In the genomic region with DNA sequence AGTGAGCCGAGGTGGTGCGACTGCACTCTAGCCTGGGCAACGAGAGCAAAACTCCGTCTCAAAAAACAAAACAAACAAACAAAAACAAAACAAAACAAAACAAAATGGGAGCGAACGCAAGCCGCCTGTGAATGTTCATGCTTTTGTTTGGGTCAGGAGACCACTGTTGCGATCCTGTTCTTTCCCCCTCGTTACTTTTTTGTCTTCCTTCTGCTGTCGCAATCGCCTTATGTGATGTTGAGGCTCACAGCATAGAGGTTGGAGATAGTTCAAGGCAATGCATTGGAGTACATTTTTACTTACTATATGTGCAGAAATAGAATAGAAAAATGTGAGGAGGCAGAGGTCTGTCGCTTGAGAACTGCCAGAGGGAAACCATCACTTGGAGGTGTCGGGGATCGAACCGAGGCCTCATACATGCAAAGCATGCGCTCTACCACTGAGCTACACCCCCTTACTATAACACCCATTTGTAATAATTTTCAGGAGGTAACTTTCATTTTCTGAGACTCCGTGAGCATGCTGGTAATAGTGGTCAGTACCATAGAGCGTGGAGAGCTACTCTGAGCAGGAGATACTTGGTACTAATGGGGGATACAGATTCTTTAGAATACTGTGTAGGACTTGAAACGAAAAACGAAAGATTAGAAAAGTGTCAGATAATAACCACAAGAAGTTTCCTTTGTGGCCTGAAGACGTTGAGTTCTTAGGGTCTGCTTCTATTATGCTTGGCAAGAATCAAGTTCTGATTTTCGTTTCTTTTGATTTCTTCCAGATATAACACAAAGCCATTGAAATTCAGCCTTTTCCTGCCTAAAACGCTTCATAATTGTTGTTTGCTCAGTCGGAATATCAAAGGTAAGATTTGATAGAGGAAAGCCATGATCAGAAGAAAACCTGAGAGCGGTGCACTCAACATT, we compare ENCODE assay signal across 9 cellular contexts.
DNase-seq lines count a peak whose midpoint lies in the region; ATAC-seq and TF ChIP-seq lines count a peak whose summit lies in the region.
"Had no signal": no experiment of that assay in that cellular context is flagged by ENCODE, and none has a peak within 500 bp of the region (broad histone marks: within the 10 kb centered on the region; RNA-seq: fewer than 3 reads in every experiment).

No MANE protein-coding gene starts in this region.

- no peaks in the 10 kb centered on the region for H4K20me1 ChIP-seq in SK-N-SH (ENCODE audit: insufficient read depth)

- H3K36me3 ChIP-seq in GM06990 (ENCODE audit: control insufficient read depth, insufficient read depth, low read length) (no peaks in the 10 kb centered on the region), SK-N-SH (replicated peaks in 1 of 2; ENCODE audit: control insufficient read depth in 1 of 2, insufficient read depth in 2 of 2, low read length in 1 of 2) (no peaks in the 10 kb centered on the region), iPS DF 6.9 (ENCODE audit: control insufficient read depth, insufficient read depth, low read length) (no peaks in the 10 kb centered on the region), Peyer's patch (no peaks in the 10 kb centered on the region)

- no peak overlapping the region; the same call in 1 of the 2 replicates for H2AFZ ChIP-seq in SK-N-SH (ENCODE audit: low read depth)

- TF ChIP-seq CTCF in GM06990 (IDR thresholded peaks at IDR 0.05; ENCODE audit: insufficient read depth, low read length, poor library complexity, severe bottlenecking) (no peak), SK-N-SH (IDR thresholded peaks at IDR 0.05) (no peak), Peyer's patch (IDR thresholded peaks at IDR 0.05) (no peak)

- DNase-seq in GM06990 (ENCODE audit: extremely low read depth, insufficient read length) (peak; percentile 72), HK-2 (ENCODE audit: unreplicated experiment) (peak; percentile 37), SK-N-SH (no peak), iPS DF 6.9 (ENCODE audit: low read depth, low spot score) (no peak), left colon (no peak), Peyer's patch (no peak)
- DNase-seq in stimulated activated naive CD4-positive, alpha-beta T cell treated with Interleukin-2 at 50 U/mL for 16 hours (lab: John Stamatoyannopoulos, UW) = no peak

- peak overlapping the region; percentile 17 for H3K4me2 ChIP-seq in SK-N-SH

- POLR2A ChIA-PET in SK-N-SH (lab: Yijun Ruan, JAX) = no interaction called here

- intact Hi-C loops in left colon (cut with DNase I, micrococcal nuclease) = no loop called here

- peaks cover 7% of the 10 kb centered on the region for H3F3A ChIP-seq in SK-N-SH (replicated peaks; ENCODE audit: insufficient read depth)

- no peak for TF ChIP-seq EP300 in SK-N-SH (IDR thresholded peaks at IDR 0.05; ENCODE audit: borderline replicate concordance in 1 of 2, low read depth in 1 of 2, low read length in 1 of 2)

- WGBS in SK-N-SH (ENCODE audit: low lambda C conversion rate) = 11% methylated on average over 25 of the region's 25 CpGs
- no CpG with 5 or more reads among the region's 25 CpGs for WGBS in iPS DF 6.9 (ENCODE audit: insufficient coverage, insufficient read length)

- no peaks in the 10 kb centered on the region for H3K79me2 ChIP-seq in SK-N-SH (ENCODE audit: insufficient read depth)

- H3K4me1 ChIP-seq in SK-N-SH (ENCODE audit: control insufficient read depth in 1 of 2, insufficient read depth in 2 of 2, low read depth in 1 of 2, low read length in 1 of 2) (no peaks in the 10 kb centered on the region), iPS DF 6.9 (ENCODE audit: control insufficient read depth, insufficient read depth, low read length) (no peaks in the 10 kb centered on the region), Peyer's patch (no peaks in the 10 kb centered on the region)

- no peaks in the 10 kb centered on the region for H3K9me3 ChIP-seq in SK-N-SH
- H3K9me3 ChIP-seq in iPS DF 6.9 (ENCODE audit: control insufficient read depth, insufficient read depth, low read length) = no peaks in the 10 kb centered on the region
- no peaks in the 10 kb centered on the region for H3K9me3 ChIP-seq in Peyer's patch

- no peaks in the 10 kb centered on the region for H3K9me2 ChIP-seq in SK-N-SH

- TF ChIP-seq RAD21 in SK-N-SH (IDR thresholded peaks at IDR 0.05; ENCODE audit: low read length) = no peak

- CTCF ChIA-PET in SK-N-SH (lab: Yijun Ruan, JAX) = no interaction called here

- H3K4me3 ChIP-seq in GM06990 (replicated peaks; ENCODE audit: low read depth, low read length) (no peak overlapping the region), SK-N-SH (ENCODE audit: low read depth in 2 of 2, low read length in 1 of 2) (peak overlapping the region; percentile 1 to 34; a peak in 3 of 4 replicates), iPS DF 6.9 (ENCODE audit: low read length) (peak overlapping the region; percentile 73), Peyer's patch (no peak overlapping the region)

- H3K27ac ChIP-seq in SK-N-SH (ENCODE audit: low read depth in 2 of 2, low read length in 1 of 2) (no peak overlapping the region), iPS DF 6.9 (ENCODE audit: low read length) (no peak overlapping the region), Peyer's patch (no peak overlapping the region)
- H3K27ac ChIP-seq: epithelial cell of prostate had no signal

- ATAC-seq in left colon (no peak), GM21576 (IDR thresholded peaks at IDR 0.05; ENCODE audit: unreplicated experiment) (no peak)

- TF ChIP-seq POLR2A in Peyer's patch (IDR thresholded peaks at IDR 0.05) = no peak

- H3K9ac ChIP-seq in SK-N-SH = no peak overlapping the region

- H3K27me3 ChIP-seq in GM06990 (replicated peaks; ENCODE audit: control insufficient read depth, insufficient read depth, low read length) = no peaks in the 10 kb centered on the region
- peaks cover 48% of the 10 kb centered on the region; the same call in 1 of the 2 replicates for H3K27me3 ChIP-seq in SK-N-SH (ENCODE audit: insufficient read depth)
- H3K27me3 ChIP-seq in iPS DF 6.9 (ENCODE audit: control insufficient read depth, insufficient read depth, low read length) = peaks cover 6% of the 10 kb centered on the region; the same call in 1 of the 2 replicates
- peaks cover 0 to 3% of the 10 kb centered on the region in 2 donors for H3K27me3 ChIP-seq in Peyer's patch

TF ChIP-seq in SK-N-SH, 30 proteins besides CTCF, POLR2A, EP300 and RAD21:
- TF ChIP-seq TCF12 (IDR thresholded peaks at IDR 0.05) (no peak), FOSL2 (IDR thresholded peaks at IDR 0.05; ENCODE audit: borderline replicate concordance, low read depth) (peak; percentile 33; the same call in 1 of the 2 replicates), TEAD4 (IDR thresholded peaks at IDR 0.05; ENCODE audit: borderline replicate concordance, insufficient read depth) (peak; percentile 58; the same call in 1 of the 2 replicates)
- TF ChIP-seq, protein P1, sequence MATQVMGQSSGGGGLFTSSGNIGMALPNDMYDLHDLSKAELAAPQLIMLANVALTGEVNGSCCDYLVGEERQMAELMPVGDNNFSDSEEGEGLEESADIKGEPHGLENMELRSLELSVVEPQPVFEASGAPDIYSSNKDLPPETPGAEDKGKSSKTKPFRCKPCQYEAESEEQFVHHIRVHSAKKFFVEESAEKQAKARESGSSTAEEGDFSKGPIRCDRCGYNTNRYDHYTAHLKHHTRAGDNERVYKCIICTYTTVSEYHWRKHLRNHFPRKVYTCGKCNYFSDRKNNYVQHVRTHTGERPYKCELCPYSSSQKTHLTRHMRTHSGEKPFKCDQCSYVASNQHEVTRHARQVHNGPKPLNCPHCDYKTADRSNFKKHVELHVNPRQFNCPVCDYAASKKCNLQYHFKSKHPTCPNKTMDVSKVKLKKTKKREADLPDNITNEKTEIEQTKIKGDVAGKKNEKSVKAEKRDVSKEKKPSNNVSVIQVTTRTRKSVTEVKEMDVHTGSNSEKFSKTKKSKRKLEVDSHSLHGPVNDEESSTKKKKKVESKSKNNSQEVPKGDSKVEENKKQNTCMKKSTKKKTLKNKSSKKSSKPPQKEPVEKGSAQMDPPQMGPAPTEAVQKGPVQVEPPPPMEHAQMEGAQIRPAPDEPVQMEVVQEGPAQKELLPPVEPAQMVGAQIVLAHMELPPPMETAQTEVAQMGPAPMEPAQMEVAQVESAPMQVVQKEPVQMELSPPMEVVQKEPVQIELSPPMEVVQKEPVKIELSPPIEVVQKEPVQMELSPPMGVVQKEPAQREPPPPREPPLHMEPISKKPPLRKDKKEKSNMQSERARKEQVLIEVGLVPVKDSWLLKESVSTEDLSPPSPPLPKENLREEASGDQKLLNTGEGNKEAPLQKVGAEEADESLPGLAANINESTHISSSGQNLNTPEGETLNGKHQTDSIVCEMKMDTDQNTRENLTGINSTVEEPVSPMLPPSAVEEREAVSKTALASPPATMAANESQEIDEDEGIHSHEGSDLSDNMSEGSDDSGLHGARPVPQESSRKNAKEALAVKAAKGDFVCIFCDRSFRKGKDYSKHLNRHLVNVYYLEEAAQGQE (IDR thresholded peaks at IDR 0.05; ENCODE audit: low read depth, low read length) = peak; percentile 86

Comparison
In these comparisons a context has a peak if more than half of its experiments do, and no peak if none do; other contexts are left out.
1. DNase-seq: peak in GM06990 (single experiment) and HK-2 (single experiment); none in SK-N-SH (single experiment), iPS DF 6.9 (single experiment), stimulated activated naive CD4-positive, alpha-beta T cell treated with Interleukin-2 at 50 U/mL for 16 hours (single experiment), left colon (0 of 2) and Peyer's patch (0 of 3).
2. H3K4me3 ChIP-seq: peak in SK-N-SH (2 of 2) and iPS DF 6.9 (single experiment); none in GM06990 (single experiment) and Peyer's patch (0 of 4).